15 cellular contexts compared by ENCODE assay signal in the genomic region with DNA sequence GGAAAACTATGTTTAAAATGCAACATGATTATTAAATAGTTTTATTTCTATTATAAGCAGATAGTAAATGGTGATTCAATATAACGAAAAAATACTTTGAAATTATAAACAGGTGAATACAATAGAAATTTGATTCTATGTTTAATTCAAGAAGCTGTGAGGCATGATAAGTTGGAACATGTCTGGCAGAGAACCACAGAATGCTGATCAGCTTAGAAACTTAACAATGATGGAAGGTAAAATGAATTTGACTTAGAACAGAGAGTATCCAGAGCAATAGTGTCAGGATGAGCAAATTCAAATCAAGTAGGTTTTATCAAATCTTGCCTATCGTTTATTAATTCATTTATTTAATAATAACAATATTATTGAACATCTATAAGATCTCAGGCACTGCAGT.
DNase-seq lines count a peak whose midpoint lies in the region; FAIRE-seq and TF ChIP-seq lines count a peak whose summit lies in the region.
"Had no signal": no experiment of that assay in that cellular context is flagged by ENCODE, and none has a peak within 500 bp of the region (broad histone marks: within the 10 kb centered on the region; RNA-seq: fewer than 3 reads in every experiment).

No MANE protein-coding gene starts in this region.

- H3K36me3 Mint-ChIP-seq in activated naive CD4-positive, alpha-beta T cell treated with anti-CD3 and anti-CD28 coated beads for 36 hours (ENCODE audit: low read depth) = no peaks in the 10 kb centered on the region
- H3K36me3 Mint-ChIP-seq: CD4-positive, alpha-beta memory T cell had no signal

- no peaks in the 10 kb centered on the region for H3K36me3 ChIP-seq in bronchial epithelial cell (ENCODE audit: control insufficient read depth, insufficient read depth, low read length)

- H3K27ac ChIP-seq in epithelial cell of prostate = peak overlapping the region; percentile 40

- H3K27me3 ChIP-seq in bronchial epithelial cell (ENCODE audit: control insufficient read depth, insufficient read depth, low read length) = no peaks in the 10 kb centered on the region

- DNase-seq in bronchial epithelial cell (ENCODE audit: low read depth) (peak; percentile 85), epithelial cell of prostate (ENCODE audit: low read depth, low spot score) (peak; percentile 31), renal cortical epithelial cell (ENCODE audit: low read depth) (peak; percentile 15), DMS114 treated with DMSO at 0.1 percent for 48 hours (lab: John Stamatoyannopoulos, UW; ENCODE audit: unreplicated experiment) (no peak), OCI-M2 (lab: John Stamatoyannopoulos, UW; ENCODE audit: unreplicated experiment) (no peak)
- no peak for DNase-seq in activated naive CD4-positive, alpha-beta T cell treated with anti-CD3 and anti-CD28 coated beads for 36 hours
- DNase-seq: C1 segment of cervical spinal cord; Calu3; CD4-positive, alpha-beta memory T cell; COR-L47; DMS153; DND-41; H9 had no signal

- H3K9me3 Mint-ChIP-seq in activated naive CD4-positive, alpha-beta T cell treated with anti-CD3 and anti-CD28 coated beads for 36 hours = no peaks in the 10 kb centered on the region
- H3K9me3 Mint-ChIP-seq: GM23338, H9 had no signal

- H3K27ac Mint-ChIP-seq in activated naive CD4-positive, alpha-beta T cell treated with anti-CD3 and anti-CD28 coated beads for 36 hours = no peak overlapping the region
- H3K27ac Mint-ChIP-seq: CD4-positive, alpha-beta memory T cell; GM23338; H9 had no signal

- H3K4me1 Mint-ChIP-seq in activated naive CD4-positive, alpha-beta T cell treated with anti-CD3 and anti-CD28 coated beads for 36 hours (ENCODE audit: low read depth) = no peaks in the 10 kb centered on the region
- H3K4me1 Mint-ChIP-seq: CD4-positive, alpha-beta memory T cell; GM23338; H9 had no signal

- H3K27me3 Mint-ChIP-seq in activated naive CD4-positive, alpha-beta T cell treated with anti-CD3 and anti-CD28 coated beads for 36 hours (ENCODE audit: low read depth) = no peaks in the 10 kb centered on the region
- H3K27me3 Mint-ChIP-seq: CD4-positive, alpha-beta memory T cell had no signal

- H3K4me3 ChIP-seq in bronchial epithelial cell (ENCODE audit: low read depth, low read length) = no peak overlapping the region
- H3K4me3 ChIP-seq: GM23338 had no signal

- H3K4me3 Mint-ChIP-seq in activated naive CD4-positive, alpha-beta T cell treated with anti-CD3 and anti-CD28 coated beads for 36 hours = no peak overlapping the region
- H3K4me3 Mint-ChIP-seq: CD4-positive, alpha-beta memory T cell; GM23338; H9 had no signal

- FAIRE-seq in bronchial epithelial cell (lab: Jason Lieb, UNC) = no peak
- FAIRE-seq: GM12892 had no signal

- CTCF ChIA-PET in activated naive CD4-positive, alpha-beta T cell treated with anti-CD3 and anti-CD28 coated beads for 36 hours (lab: Charles Lee) = no interaction called here

- intact Hi-C loops in activated naive CD4-positive, alpha-beta T cell treated with anti-CD3 and anti-CD28 coated beads for 36 hours (cut with micrococcal nuclease) = no loop called here

- TF ChIP-seq CTCF in bronchial epithelial cell (IDR thresholded peaks at IDR 0.05; ENCODE audit: insufficient read depth, low read length, severe bottlenecking) = no peak

Comparison
In these comparisons a context has a peak if more than half of its experiments do, and no peak if none do; other contexts are left out.
1. DNase-seq: peak in bronchial epithelial cell (single experiment), epithelial cell of prostate (single experiment) and renal cortical epithelial cell (single experiment); none in DMS114 treated with DMSO at 0.1 percent for 48 hours (single experiment), activated naive CD4-positive, alpha-beta T cell treated with anti-CD3 and anti-CD28 coated beads for 36 hours (single experiment) and OCI-M2 (single experiment).